Comparison of ENCODE assay signal across 12 cellular contexts in the genomic region with DNA sequence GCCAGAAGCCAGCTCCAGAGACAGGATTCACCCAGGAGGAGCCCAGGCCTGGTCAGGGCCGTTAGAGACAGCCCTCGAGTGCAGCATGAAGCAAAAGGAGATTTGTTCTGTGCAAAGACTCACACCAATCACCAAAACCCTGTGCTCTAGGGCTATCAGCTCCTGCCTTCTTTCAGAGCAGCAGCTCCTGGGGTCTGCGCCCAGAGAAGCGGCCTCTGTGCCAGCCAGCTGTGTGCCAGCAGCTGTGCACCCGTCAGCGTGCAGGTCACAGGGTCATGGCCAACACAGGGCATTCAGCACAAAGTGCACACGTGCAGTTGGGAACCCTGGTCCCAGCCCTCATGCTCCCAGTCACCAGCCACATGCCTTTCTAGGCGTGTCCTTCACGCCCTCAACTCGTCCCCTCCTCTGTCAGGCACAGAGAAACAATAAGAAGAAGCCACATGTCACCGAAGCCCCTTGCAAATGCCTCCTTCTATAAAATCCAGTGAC. TPM values are rescaled to one million over a fixed set of nuclear protein-coding genes. Genes with fewer than 3 reads are reported as not detected.
DNase-seq lines count a peak whose midpoint lies in the region; ATAC-seq and TF ChIP-seq lines count a peak whose summit lies in the region.
"Had no signal": no experiment of that assay in that cellular context is flagged by ENCODE, and none has a peak within 500 bp of the region (broad histone marks: within the 10 kb centered on the region; RNA-seq: fewer than 3 reads in every experiment).

No MANE protein-coding gene starts in this region.

- H3K36me3 ChIP-seq in hepatocyte (replicated peaks; ENCODE audit: insufficient read depth, low read depth) (no peaks in the 10 kb centered on the region), sigmoid colon (peaks cover 18 to 22% (median 21%) of the 10 kb centered on the region in 4 donors)

- no peak for ATAC-seq in WTC11

- TF ChIP-seq CTCF in WTC11 (IDR thresholded peaks at IDR 0.05): no peak
- no peak for TF ChIP-seq CTCF in hepatocyte (IDR thresholded peaks at IDR 0.05; ENCODE audit: poor library complexity)
- TF ChIP-seq CTCF in sigmoid colon (IDR thresholded peaks at IDR 0.05): no peak

- intact Hi-C loops in sigmoid colon (cut with DNase I): loop anchor here (2.0 kb wide), 1 partner anchor 47 kb away; no protein-coding TSS in a partner anchor

- CTCF ChIA-PET in WTC11 (lab: Charles Lee): interaction anchor here (1.1 to 1.6 kb wide), 2 partner anchors 20 to 35 kb away, joined by 3 to 7 read pairs; no protein-coding TSS in a partner anchor

- H2AFZ ChIP-seq in hepatocyte: no peak overlapping the region

- H3K36me3 Mint-ChIP-seq in WTC11: peaks cover under 1% of the 10 kb centered on the region

- no peak for TF ChIP-seq EP300 in sigmoid colon (IDR thresholded peaks at IDR 0.05)

- TF ChIP-seq POLR2A in sigmoid colon (IDR thresholded peaks at IDR 0.05): no peak

- H3K4me3 ChIP-seq in hepatocyte: no peak overlapping the region
- H3K4me3 ChIP-seq in sigmoid colon: no peak overlapping the region
- H3K4me3 ChIP-seq: thoracic aorta had no signal

- H3K27ac ChIP-seq in hepatocyte (peak overlapping the region; percentile 51), sigmoid colon (peak overlapping the region; percentile 45 to 89 (median 70))
- H3K27ac ChIP-seq: thoracic aorta had no signal

- peak overlapping the region; percentile 21 for H3K4me2 ChIP-seq in hepatocyte

- peaks cover 94% of the 10 kb centered on the region for H3K79me2 ChIP-seq in hepatocyte

- H4K20me1 ChIP-seq in hepatocyte (ENCODE audit: insufficient read depth, poor library complexity, severe bottlenecking): peaks cover 41% of the 10 kb centered on the region

- DNase-seq in EL (peak; percentile 48), WTC11 (ENCODE audit: low spot score) (no peak), hepatocyte (ENCODE audit: low spot score) (no peak), sigmoid colon (peak; percentile 61), NCI-H1417 treated with DMSO at 0.1 percent for 48 hours (lab: John Stamatoyannopoulos, UW) (no peak), kidney tubule cell (ENCODE audit: low spot score) (no peak), T-helper 1 cell (no peak), dedifferentiated amniotic fluid mesenchymal stem cell (ENCODE audit: extremely low spot score) (no peak)
- DNase-seq: activated CD4-positive, CD25-positive, alpha-beta regulatory T cell treated with anti-CD3 and anti-CD28 coated beads, Interleukin-2, amount 50 U/mL, for 72 hours; activated naive CD4-positive, alpha-beta T cell treated with Interleukin-2 at 50 U/mL for 16 hours; OCI-M1 had no signal

- peaks cover 5% of the 10 kb centered on the region; the same call in 1 of the 2 replicates for H3K27me3 Mint-ChIP-seq in WTC11 (ENCODE audit: low read depth)

- no peaks in the 10 kb centered on the region for H3K9me3 Mint-ChIP-seq in WTC11

- H3K27me3 ChIP-seq in hepatocyte: no peaks in the 10 kb centered on the region
- no peaks in the 10 kb centered on the region for H3K27me3 ChIP-seq in sigmoid colon

- H3K9me3 ChIP-seq in hepatocyte (ENCODE audit: low read depth) (no peaks in the 10 kb centered on the region), sigmoid colon (no peaks in the 10 kb centered on the region)
- H3K9me3 ChIP-seq: thoracic aorta had no signal

- H3K27ac Mint-ChIP-seq in WTC11: peak overlapping the region; percentile 36; the same call in 1 of the 2 replicates

- H3K9me2 ChIP-seq in hepatocyte (replicated peaks; ENCODE audit: insufficient read depth): no peaks in the 10 kb centered on the region

- H3K4me1 Mint-ChIP-seq in WTC11: peaks cover 50% of the 10 kb centered on the region

- H3K4me3 Mint-ChIP-seq in WTC11: no peak overlapping the region

- H3K4me1 ChIP-seq in hepatocyte (ENCODE audit: insufficient read depth) (peaks cover 63% of the 10 kb centered on the region), sigmoid colon (peaks cover 0 to 75% (median 62%) of the 10 kb centered on the region in 4 donors)

- WGBS in hepatocyte (ENCODE audit: low lambda C conversion rate, missing lambda C conversion rate): 72% methylated on average over 11 of the region's 11 CpGs
- 33 to 65% methylated on average over 11 of the region's 11 CpGs for WGBS in sigmoid colon, 2 donors

- POLR2A ChIA-PET in WTC11 (lab: Charles Lee): no interaction called here

TF ChIP-seq in WTC11, 78 proteins besides CTCF, POLR2A, EP300 and RAD21:
- no peak for TF ChIP-seq ERG (CRISPR knock-in tag; IDR thresholded peaks at IDR 0.05)
- no peak for TF ChIP-seq ETV6 (CRISPR knock-in tag; IDR thresholded peaks at IDR 0.05)
- TF ChIP-seq ZNF232 (CRISPR knock-in tag; IDR thresholded peaks at IDR 0.05): no peak
- TF ChIP-seq FOXJ3 (CRISPR knock-in tag; IDR thresholded peaks at IDR 0.05; ENCODE audit: borderline replicate concordance): no peak
- no peak for TF ChIP-seq ZNF416 (CRISPR knock-in tag; IDR thresholded peaks at IDR 0.05)

RNA-seq across cellular contexts. Expression of gene ZNF516, which starts 49.3 kb away (rescaled TPM):
- 47.3 to 58.6 TPM (median 50.1 TPM) in 3 replicates for total RNA-seq in WTC11 (2021)
- 19.8 and 29.2 TPM in 2 replicates for total RNA-seq in hepatocyte
- 18.2 and 22.7 TPM in 2 replicates for polyA plus RNA-seq in hepatocyte
- total RNA-seq in sigmoid colon: 10 to 100 TPM; 24.3 to 29.9 (median 26.9) TPM
- 1 to 10 TPM; 2.1 to 6.1 (median 2.4) TPM for polyA plus RNA-seq in sigmoid colon

Comparison
In these comparisons a context has a peak if more than half of its experiments do, and no peak if none do; other contexts are left out.
1. DNase-seq: peak in EL (single experiment) and sigmoid colon (single experiment); none in WTC11 (single experiment), hepatocyte (single experiment), NCI-H1417 treated with DMSO at 0.1 percent for 48 hours (single experiment), kidney tubule cell (single experiment), T-helper 1 cell (0 of 5) and dedifferentiated amniotic fluid mesenchymal stem cell (single experiment).